Comparison of ENCODE assay signal across 9 cellular contexts in genomic region chr17:76432712-76433336, GRCh38. TPM values are rescaled to one million over a fixed set of nuclear protein-coding genes. Genes with fewer than 3 reads are reported as not detected.
DNase-seq lines count a peak whose midpoint lies in the region; ATAC-seq and TF ChIP-seq lines count a peak whose summit lies in the region.
"Had no signal": no experiment of that assay in that cellular context is flagged by ENCODE, and none has a peak within 500 bp of the region (broad histone marks: within the 10 kb centered on the region; RNA-seq: fewer than 3 reads in every experiment).

No MANE protein-coding gene starts in this region.

- no peaks in the 10 kb centered on the region for H3F3A ChIP-seq in smooth muscle cell (ENCODE audit: low read depth)

- ATAC-seq in GM18858 (IDR thresholded peaks at IDR 0.05; ENCODE audit: unreplicated experiment): no peak
- no peak for ATAC-seq in activated naive CD4-positive, alpha-beta T cell treated with anti-CD3 and anti-CD28 coated beads, Interleukin-2, amount 50 U/mL, for 72 hours

- H3K27ac ChIP-seq in esophagus squamous epithelium (no peak overlapping the region), smooth muscle cell (ENCODE audit: low read depth) (no peak overlapping the region)

- H3K9me3 ChIP-seq in esophagus squamous epithelium: no peaks in the 10 kb centered on the region
- H3K9me3 ChIP-seq in smooth muscle cell (replicated peaks; ENCODE audit: low read depth): no peaks in the 10 kb centered on the region

- H3K9ac ChIP-seq in smooth muscle cell (ENCODE audit: low read depth): no peak overlapping the region

- no peaks in the 10 kb centered on the region for H3K36me3 ChIP-seq in esophagus squamous epithelium
- H3K36me3 ChIP-seq in smooth muscle cell (ENCODE audit: low read depth): no peaks in the 10 kb centered on the region

- H3K9me3 Mint-ChIP-seq in activated naive CD4-positive, alpha-beta T cell treated with anti-CD3 and anti-CD28 coated beads, Interleukin-2, amount 50 U/mL, for 72 hours: no peaks in the 10 kb centered on the region

- peaks cover 96% of the 10 kb centered on the region for H4K20me1 ChIP-seq in smooth muscle cell (ENCODE audit: low read depth)

- H3K4me2 ChIP-seq in smooth muscle cell: no peak overlapping the region

- H3K4me1 ChIP-seq in esophagus squamous epithelium (peaks cover 2 to 30% (median 5%) of the 10 kb centered on the region in 3 donors), smooth muscle cell (ENCODE audit: low read depth) (no peaks in the 10 kb centered on the region)

- no peak for TF ChIP-seq POLR2A in esophagus squamous epithelium (IDR thresholded peaks at IDR 0.05)

- no peaks in the 10 kb centered on the region for H3K36me3 Mint-ChIP-seq in activated naive CD4-positive, alpha-beta T cell treated with anti-CD3 and anti-CD28 coated beads, Interleukin-2, amount 50 U/mL, for 72 hours

- peaks cover 57% of the 10 kb centered on the region for H3K79me2 ChIP-seq in smooth muscle cell (ENCODE audit: low read depth)

- no peak overlapping the region for H3K4me3 ChIP-seq in esophagus squamous epithelium
- H3K4me3 ChIP-seq in smooth muscle cell: no peak overlapping the region

- TF ChIP-seq CTCF in esophagus squamous epithelium (IDR thresholded peaks at IDR 0.05): peak in 4 of 6 experiments; percentile 18 to 43 (median 27)
- TF ChIP-seq CTCF in smooth muscle cell (IDR thresholded peaks at IDR 0.05; ENCODE audit: borderline replicate concordance, insufficient read depth, poor library complexity, severe bottlenecking): peak; percentile 41

- WGBS in esophagus squamous epithelium, 2 donors: 59 to 73% methylated on average over 3 of the region's 3 CpGs
- 85% methylated on average over 3 of the region's 3 CpGs for WGBS in smooth muscle cell (ENCODE audit: low lambda C conversion rate)

- H3K27me3 ChIP-seq in esophagus squamous epithelium: no peaks in the 10 kb centered on the region
- H3K27me3 ChIP-seq in smooth muscle cell (ENCODE audit: low read depth): no peaks in the 10 kb centered on the region

- peak; percentile 43 for DNase-seq in NCI-H82 (lab: John Stamatoyannopoulos, UW)
- DNase-seq in NCI-H82 treated with DMSO at 0.1 percent for 48 hours (lab: John Stamatoyannopoulos, UW; ENCODE audit: unreplicated experiment): no peak
- peak; percentile 22 for DNase-seq in NCI-H69 (lab: John Stamatoyannopoulos, UW)
- DNase-seq in esophagus squamous epithelium (lab: John Stamatoyannopoulos, UW): no peak
- no peak for DNase-seq in smooth muscle cell (lab: John Stamatoyannopoulos, UW; ENCODE audit: unreplicated experiment)
- DNase-seq in GF-D8 (lab: John Stamatoyannopoulos, UW): no peak
- DNase-seq in activated naive CD4-positive, alpha-beta T cell treated with anti-CD3 and anti-CD28 coated beads, Interleukin-2, amount 50 U/mL, for 72 hours (ENCODE audit: low spot score in 2 of 2): no peak
- DNase-seq: activated naive CD4-positive, alpha-beta T cell had no signal

- intact Hi-C loops in esophagus squamous epithelium (cut with DNase I): no loop called here

- no peak overlapping the region for H2AFZ ChIP-seq in smooth muscle cell (ENCODE audit: low read depth)

- H3K27ac Mint-ChIP-seq in activated naive CD4-positive, alpha-beta T cell treated with anti-CD3 and anti-CD28 coated beads, Interleukin-2, amount 50 U/mL, for 72 hours: no peak overlapping the region

RNA-seq across cellular contexts. Expression of gene UBE2O, which starts 20.1 kb away (rescaled TPM):
- 10 to 100 TPM; 11.9 to 19.8 (median 16.3) TPM for total RNA-seq in esophagus squamous epithelium
- 7.6 and 10.1 TPM in 2 replicates for total RNA-seq in smooth muscle cell
- 12.1 and 15.2 TPM in 2 replicates for polyA plus RNA-seq in smooth muscle cell
- total RNA-seq in activated naive CD4-positive, alpha-beta T cell treated with anti-CD3 and anti-CD28 coated beads, Interleukin-2, amount 50 U/mL, for 72 hours: 10 to 100 TPM; 17.3 to 45.8 TPM

RNA-seq across cellular contexts. Expression of gene AANAT, which starts 34.6 kb away (rescaled TPM):
- total RNA-seq in esophagus squamous epithelium (not detected), smooth muscle cell (not detected in 2 replicates)
- 0.15 TPM in 1 of 2 replicates, not detected in the other for polyA plus RNA-seq in smooth muscle cell
- not detected for total RNA-seq in activated naive CD4-positive, alpha-beta T cell treated with anti-CD3 and anti-CD28 coated beads, Interleukin-2, amount 50 U/mL, for 72 hours

RNA-seq across cellular contexts. Expression of gene SPHK1, which starts 48.4 kb away (rescaled TPM):
- 10 to 100 TPM; 17.0 to 37.0 (median 22.8) TPM for total RNA-seq in esophagus squamous epithelium
- 8.3 and 20.1 TPM in 2 replicates for total RNA-seq in smooth muscle cell
- polyA plus RNA-seq in smooth muscle cell: 24.8 and 27.4 TPM in 2 replicates
- 10 to 100 TPM in 1 of 2 donors, 1 to 10 TPM in 1; 7.1 to 11.9 TPM for total RNA-seq in activated naive CD4-positive, alpha-beta T cell treated with anti-CD3 and anti-CD28 coated beads, Interleukin-2, amount 50 U/mL, for 72 hours

Comparison
In these comparisons a context has a peak if more than half of its experiments do, and no peak if none do; other contexts are left out.
1. DNase-seq: peak in NCI-H82 (single experiment) and NCI-H69 (single experiment); none in NCI-H82 treated with DMSO at 0.1 percent for 48 hours (single experiment), esophagus squamous epithelium (single experiment), smooth muscle cell (single experiment), GF-D8 (single experiment) and activated naive CD4-positive, alpha-beta T cell treated with anti-CD3 and anti-CD28 coated beads, Interleukin-2, amount 50 U/mL, for 72 hours (0 of 2).